ENCODE assay signal across 9 cellular contexts in genomic region chr9:109974143-109974917, GRCh38.
A peak's percentile ranks its signal among the peaks of the same experiment; 100 is the strongest.
DNase-seq lines count a peak whose midpoint lies in the region; ATAC-seq and TF ChIP-seq lines count a peak whose summit lies in the region.
"Had no signal": no experiment of that assay in that cellular context is flagged by ENCODE, and none has a peak within 500 bp of the region (broad histone marks: within the 10 kb centered on the region; RNA-seq: fewer than 3 reads in every experiment).

No MANE protein-coding gene starts in this region.

- no peak for TF ChIP-seq CTCF in uterus (IDR thresholded peaks at IDR 0.05)

- H3K4me1 ChIP-seq in uterus = no peaks in the 10 kb centered on the region
- H3K4me1 ChIP-seq: SJSA1 had no signal

- H3K36me3 ChIP-seq in uterus = no peaks in the 10 kb centered on the region

- no peak for TF ChIP-seq POLR2A in uterus (IDR thresholded peaks at IDR 0.05)

- H3K9me3 Mint-ChIP-seq in activated CD8-positive, alpha-beta T cell treated with anti-CD3 and anti-CD28 coated beads, Interleukin-2, amount 10 ng/mL, durations not matched to agents 7 days and 5 days (ENCODE audit: insufficient read depth) = no peaks in the 10 kb centered on the region

- no peaks in the 10 kb centered on the region for H3K9me3 ChIP-seq in uterus
- H3K9me3 ChIP-seq: SJSA1 had no signal

- peaks cover 26% of the 10 kb centered on the region for H3K4me1 Mint-ChIP-seq in activated CD8-positive, alpha-beta T cell treated with anti-CD3 and anti-CD28 coated beads, Interleukin-2, amount 10 ng/mL, durations not matched to agents 7 days and 5 days (ENCODE audit: low read depth)

- H3K4me3 ChIP-seq in uterus = no peak overlapping the region
- H3K4me3 ChIP-seq: SJSA1 had no signal

- DNase-seq in Right ventricle myocardium superior (peak; percentile 52), cardiac septum (ENCODE audit: low spot score) (no peak), cortex of kidney (lab: John Stamatoyannopoulos, UW) (no peak), epidermal melanocyte (ENCODE audit: insufficient read length, low spot score) (no peak), uterus (no peak)
- DNase-seq in activated CD8-positive, alpha-beta T cell treated with anti-CD3 and anti-CD28 coated beads, Interleukin-2, amount 10 ng/mL, durations not matched to agents 7 days and 5 days = no peak
- DNase-seq in stimulated activated CD4-positive, alpha-beta T cell treated with anti-CD3 and anti-CD28 coated beads, Interleukin-2, amount 100 ng/mL, for 24 hours = peak; percentile 62 to 65

- no peak overlapping the region for H3K4me3 Mint-ChIP-seq in activated CD8-positive, alpha-beta T cell treated with anti-CD3 and anti-CD28 coated beads, Interleukin-2, amount 10 ng/mL, durations not matched to agents 7 days and 5 days

- H3K36me3 Mint-ChIP-seq in activated CD8-positive, alpha-beta T cell treated with anti-CD3 and anti-CD28 coated beads, Interleukin-2, amount 10 ng/mL, durations not matched to agents 7 days and 5 days (ENCODE audit: low read depth) = no peaks in the 10 kb centered on the region

- ATAC-seq in Right ventricle myocardium superior (ENCODE audit: poor library complexity) (peak; percentile 77), HG03159 (IDR thresholded peaks at IDR 0.05; ENCODE audit: unreplicated experiment) (peak; percentile 77)
- no peak for ATAC-seq in activated CD8-positive, alpha-beta T cell treated with anti-CD3 and anti-CD28 coated beads, Interleukin-2, amount 10 ng/mL, durations not matched to agents 7 days and 5 days

- H3K27me3 ChIP-seq in uterus = no peaks in the 10 kb centered on the region
- H3K27me3 ChIP-seq: SJSA1 had no signal

- POLR2A ChIA-PET in activated CD8-positive, alpha-beta T cell treated with anti-CD3 and anti-CD28 coated beads, Interleukin-2, amount 10 ng/mL, durations not matched to agents 7 days and 5 days (lab: Charles Lee) = no interaction called here

- H3K27ac ChIP-seq in uterus = no peak overlapping the region
- H3K27ac ChIP-seq: SJSA1 had no signal

- peaks cover 5% of the 10 kb centered on the region for H3K27me3 Mint-ChIP-seq in activated CD8-positive, alpha-beta T cell treated with anti-CD3 and anti-CD28 coated beads, Interleukin-2, amount 10 ng/mL, durations not matched to agents 7 days and 5 days (ENCODE audit: low read depth)

- H3K27ac Mint-ChIP-seq in activated CD8-positive, alpha-beta T cell treated with anti-CD3 and anti-CD28 coated beads, Interleukin-2, amount 10 ng/mL, durations not matched to agents 7 days and 5 days = peak overlapping the region; percentile 1

- intact Hi-C loops in Right ventricle myocardium superior (cut with DNase I) (no loop called here), cardiac septum (cut with DNase I) (loop anchor here (5.0 kb wide), 1 partner anchor 153 kb away; no protein-coding TSS in a partner anchor), uterus (cut with DNase I; ENCODE audit: low total_unique reads) (no loop called here)

- CTCF ChIA-PET in activated CD8-positive, alpha-beta T cell treated with anti-CD3 and anti-CD28 coated beads, Interleukin-2, amount 10 ng/mL, durations not matched to agents 7 days and 5 days (lab: Charles Lee) = interaction anchor here (1.3 kb wide), 1 partner anchor 77 kb away, joined by 3 read pairs; no protein-coding TSS in a partner anchor

Comparison
In these comparisons a context has a peak if more than half of its experiments do, and no peak if none do; other contexts are left out.
1. DNase-seq: peak in Right ventricle myocardium superior (single experiment) and stimulated activated CD4-positive, alpha-beta T cell treated with anti-CD3 and anti-CD28 coated beads, Interleukin-2, amount 100 ng/mL, for 24 hours (2 of 2); none in cardiac septum (single experiment), activated CD8-positive, alpha-beta T cell treated with anti-CD3 and anti-CD28 coated beads, Interleukin-2, amount 10 ng/mL, durations not matched to agents 7 days and 5 days (single experiment), cortex of kidney (single experiment), epidermal melanocyte (single experiment) and uterus (0 of 2).